Comparison of ENCODE assay signal across 14 cellular contexts in the genomic region with DNA sequence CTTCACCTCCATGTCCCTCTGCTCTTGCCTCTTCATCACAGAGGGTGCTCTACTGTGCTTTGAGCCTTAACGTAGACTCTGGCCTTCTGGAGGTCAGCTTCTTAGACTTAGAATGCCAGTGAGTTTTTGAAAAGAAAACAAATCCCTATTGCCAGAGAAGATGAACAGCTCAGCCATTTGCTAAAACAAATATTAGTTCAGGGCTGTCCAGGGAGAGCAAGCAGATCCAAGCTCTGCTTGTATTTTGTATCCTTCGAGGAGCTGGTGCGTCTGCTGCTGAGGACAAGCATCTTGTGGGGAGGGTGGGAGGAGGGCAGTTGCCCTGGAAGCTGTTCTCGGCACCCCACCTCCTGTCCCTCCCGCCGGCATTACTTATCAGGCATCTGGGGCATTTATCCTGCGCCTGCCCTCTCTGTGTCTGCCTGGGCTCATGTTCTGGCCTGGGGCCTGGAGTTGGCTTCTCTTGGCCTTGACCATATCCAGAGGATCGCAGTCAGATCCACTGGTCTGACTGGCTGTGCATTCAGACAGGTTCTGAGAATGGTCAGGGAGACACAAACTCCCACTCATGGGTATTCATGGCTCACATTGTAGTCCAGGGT.
"Had no signal": no experiment of that assay in that cellular context is flagged by ENCODE, and none has a peak within 500 bp of the region (broad histone marks: within the 10 kb centered on the region; RNA-seq: fewer than 3 reads in every experiment).

No MANE protein-coding gene starts in this region.

- H3K9me3 ChIP-seq: colonic mucosa had no signal

- H3K27me3 ChIP-seq: colonic mucosa had no signal

- ATAC-seq: activated CD8-positive, alpha-beta T cell treated with anti-CD3 and anti-CD28 coated beads for 36 hours; activated T-helper 17 cell treated with anti-CD3 and anti-CD28 coated beads, Interleukin-2, amount 50 U/mL, for 72 hours; stimulated activated naive B cell treated with anti-CD40 and anti-IgM and Interleukin-4, amounts not matched to agents 10 μg/mL and 1 μg/mL and 100 μg/mL, for 72 hours; T-cell had no signal

- H3K36me3 ChIP-seq: colonic mucosa had no signal

- H3K4me3 ChIP-seq: colonic mucosa had no signal

- H3K27ac ChIP-seq: colonic mucosa had no signal

- DNase-seq: activated CD4-positive, alpha-beta T cell treated with anti-CD3 and anti-CD28 coated beads for 48 hours; activated CD4-positive, CD25-positive, alpha-beta regulatory T cell; activated CD8-positive, alpha-beta T cell treated with anti-CD3 and anti-CD28 coated beads for 36 hours; activated naive CD4-positive, alpha-beta T cell treated with Interleukin-2 at 50 U/mL for 16 hours; activated naive CD8-positive, alpha-beta T cell treated with anti-CD3 and anti-CD28 coated beads, Interleukin-2, amount 10 ng/mL, durations not matched to agents 7 days and 5 days; activated T-cell treated with anti-CD3 and anti-CD28 coated beads, Interleukin-2, amount 50 U/mL, for 1 hour; central memory CD4-positive, alpha-beta T cell; colonic mucosa; erythroblast; foreskin melanocyte; kidney; stimulated activated naive B cell treated with anti-CD40 and anti-IgM and Interleukin-4, amounts not matched to agents 10 μg/mL and 1 μg/mL and 100 μg/mL, for 72 hours; T-cell had no signal

- H3K4me1 ChIP-seq: colonic mucosa had no signal

- FAIRE-seq: kidney had no signal
